In the genomic region with DNA sequence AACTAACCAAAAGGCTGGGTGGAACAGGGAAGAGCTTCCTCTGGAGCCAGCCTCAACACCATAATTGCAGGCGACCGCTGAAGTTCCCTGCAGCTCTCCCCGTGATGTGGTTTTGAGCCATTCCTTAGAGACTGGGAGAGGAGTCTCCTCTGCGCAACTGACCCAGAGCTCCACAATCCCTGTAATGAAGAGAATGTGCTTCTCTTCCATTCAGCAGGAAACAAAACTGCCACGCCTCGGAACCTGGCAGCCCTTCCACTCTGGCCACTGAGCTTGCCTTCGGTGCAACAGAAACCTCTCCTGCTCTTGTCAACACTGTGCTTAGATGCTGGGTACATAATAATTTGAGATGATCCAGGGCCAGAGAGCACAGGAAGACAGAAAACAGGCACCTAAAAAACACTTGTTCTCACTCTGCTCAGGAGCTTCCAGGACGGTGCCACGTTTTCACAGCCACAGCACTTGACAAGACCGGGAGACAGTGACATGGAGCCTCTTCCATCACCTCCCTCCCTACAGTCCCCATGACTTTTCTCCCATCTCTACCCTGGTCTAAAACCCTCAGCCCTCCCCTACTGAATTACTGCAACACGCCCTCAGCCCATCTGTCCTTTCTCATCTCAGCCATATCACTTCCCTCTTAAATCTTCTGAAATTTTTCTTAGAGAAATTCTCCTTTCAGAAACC, we compare ENCODE assay signal across 2 cellular contexts.
TF ChIP-seq lines count a peak whose summit lies in the region.

No MANE protein-coding gene starts in this region.

TF ChIP-seq in SK-N-SH treated with all-trans-retinoic acid at 6 μM for 48 hours, 23 proteins besides CTCF, POLR2A, EP300 and RAD21 (continued from another document):
- TF ChIP-seq, protein P1, sequence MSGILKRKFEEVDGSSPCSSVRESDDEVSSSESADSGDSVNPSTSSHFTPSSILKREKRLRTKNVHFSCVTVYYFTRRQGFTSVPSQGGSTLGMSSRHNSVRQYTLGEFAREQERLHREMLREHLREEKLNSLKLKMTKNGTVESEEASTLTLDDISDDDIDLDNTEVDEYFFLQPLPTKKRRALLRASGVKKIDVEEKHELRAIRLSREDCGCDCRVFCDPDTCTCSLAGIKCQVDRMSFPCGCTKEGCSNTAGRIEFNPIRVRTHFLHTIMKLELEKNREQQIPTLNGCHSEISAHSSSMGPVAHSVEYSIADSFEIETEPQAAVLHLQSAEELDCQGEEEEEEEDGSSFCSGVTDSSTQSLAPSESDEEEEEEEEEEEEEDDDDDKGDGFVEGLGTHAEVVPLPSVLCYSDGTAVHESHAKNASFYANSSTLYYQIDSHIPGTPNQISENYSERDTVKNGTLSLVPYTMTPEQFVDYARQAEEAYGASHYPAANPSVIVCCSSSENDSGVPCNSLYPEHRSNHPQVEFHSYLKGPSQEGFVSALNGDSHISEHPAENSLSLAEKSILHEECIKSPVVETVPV (CRISPR knock-in tag; IDR thresholded peaks at IDR 0.05), result no peak
- TF ChIP-seq ESRRG (CRISPR knock-in tag; IDR thresholded peaks at IDR 0.05) (no peak), ISL1 (CRISPR knock-in tag; IDR thresholded peaks at IDR 0.05) (no peak)

TF ChIP-seq in SK-N-SH, 30 proteins besides CTCF, POLR2A, EP300 and RAD21 (continued from another document):
- TF ChIP-seq REST (IDR thresholded peaks at IDR 0.05; ENCODE audit: low read depth, low read length), result no peak
- no peak for TF ChIP-seq SIN3A (IDR thresholded peaks at IDR 0.05; ENCODE audit: borderline replicate concordance, low read depth, low read length)
- TF ChIP-seq RCOR1 (IDR thresholded peaks at IDR 0.05; ENCODE audit: low read length), result no peak
- no peak for TF ChIP-seq FOXM1 (IDR thresholded peaks at IDR 0.05; ENCODE audit: low read depth)
- TF ChIP-seq, protein P2, sequence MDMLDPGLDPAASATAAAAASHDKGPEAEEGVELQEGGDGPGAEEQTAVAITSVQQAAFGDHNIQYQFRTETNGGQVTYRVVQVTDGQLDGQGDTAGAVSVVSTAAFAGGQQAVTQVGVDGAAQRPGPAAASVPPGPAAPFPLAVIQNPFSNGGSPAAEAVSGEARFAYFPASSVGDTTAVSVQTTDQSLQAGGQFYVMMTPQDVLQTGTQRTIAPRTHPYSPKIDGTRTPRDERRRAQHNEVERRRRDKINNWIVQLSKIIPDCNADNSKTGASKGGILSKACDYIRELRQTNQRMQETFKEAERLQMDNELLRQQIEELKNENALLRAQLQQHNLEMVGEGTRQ (IDR thresholded peaks at IDR 0.05; ENCODE audit: borderline replicate concordance, low read depth, low read length), result no peak
- no peak for TF ChIP-seq TCF12 (IDR thresholded peaks at IDR 0.05)
- no peak for TF ChIP-seq NFIC (IDR thresholded peaks at IDR 0.05; ENCODE audit: borderline replicate concordance)
- TF ChIP-seq ELF1 (IDR thresholded peaks at IDR 0.05), result no peak
- no peak for TF ChIP-seq IRF3 (IDR thresholded peaks at IDR 0.05; ENCODE audit: low read depth, low read length)
- no peak for TF ChIP-seq RFX5 (IDR thresholded peaks at IDR 0.05; ENCODE audit: low read length)
